ENCODE assay signal across 8 cellular contexts in genomic region chr4:183261953-183262775, GRCh38. TPM values are rescaled to one million over a fixed set of nuclear protein-coding genes. Genes with fewer than 3 reads are reported as not detected.
DNase-seq lines count a peak whose midpoint lies in the region; ATAC-seq and TF ChIP-seq lines count a peak whose summit lies in the region.

No MANE protein-coding gene starts in this region.

- H3K4me3 Mint-ChIP-seq in activated naive CD4-positive, alpha-beta T cell treated with anti-CD3 and anti-CD28 coated beads, Interleukin-2, amount 50 U/mL, for 24 hours, result no peak overlapping the region

- peaks cover 5 to 23% of the 10 kb centered on the region in 2 experiments; a peak in 2 of 4 replicates for H3K4me1 ChIP-seq in SK-N-SH (ENCODE audit: control insufficient read depth in 1 of 2, insufficient read depth in 2 of 2, low read depth in 1 of 2, low read length in 1 of 2)
- peaks cover 15 to 21% (median 17%) of the 10 kb centered on the region in 4 donors for H3K4me1 ChIP-seq in upper lobe of left lung

- H3K36me3 ChIP-seq in SK-N-SH (replicated peaks in 1 of 2; ENCODE audit: control insufficient read depth in 1 of 2, insufficient read depth in 2 of 2, low read length in 1 of 2), result peaks cover 36 to 41% of the 10 kb centered on the region in 2 experiments
- H3K36me3 ChIP-seq in upper lobe of left lung, result peaks cover 0 to 45% (median 17%) of the 10 kb centered on the region in 4 donors

- no peaks in the 10 kb centered on the region for H3K9me3 Mint-ChIP-seq in activated naive CD4-positive, alpha-beta T cell treated with anti-CD3 and anti-CD28 coated beads, Interleukin-2, amount 50 U/mL, for 24 hours

- no peak for TF ChIP-seq POLR2A in upper lobe of left lung (IDR thresholded peaks at IDR 0.05)

- H3K79me2 ChIP-seq in SK-N-SH (ENCODE audit: insufficient read depth), result no peaks in the 10 kb centered on the region; the same call in 1 of the 2 replicates

- peaks cover 7% of the 10 kb centered on the region for H3K4me1 Mint-ChIP-seq in activated naive CD4-positive, alpha-beta T cell treated with anti-CD3 and anti-CD28 coated beads, Interleukin-2, amount 50 U/mL, for 24 hours

- peaks cover 14% of the 10 kb centered on the region for H3F3A ChIP-seq in SK-N-SH (replicated peaks; ENCODE audit: insufficient read depth)

- 0 out of 2 replicates have a peak, but pooled peaks cover 3% of the 10 kb centered on the region for H4K20me1 ChIP-seq in SK-N-SH (ENCODE audit: insufficient read depth)

- peak; percentile 95 to 96 for ATAC-seq in upper lobe of left lung (ENCODE audit: low FRiP score in 2 of 2)

- TF ChIP-seq EP300 in SK-N-SH (IDR thresholded peaks at IDR 0.05; ENCODE audit: borderline replicate concordance in 1 of 2, low read depth in 1 of 2, low read length in 1 of 2) (no peak), upper lobe of left lung (IDR thresholded peaks at IDR 0.05) (no peak)

- no peaks in the 10 kb centered on the region for H3K9me3 ChIP-seq in SK-N-SH
- no peaks in the 10 kb centered on the region for H3K9me3 ChIP-seq in upper lobe of left lung

- H3K27me3 ChIP-seq in SK-N-SH (ENCODE audit: insufficient read depth) (no peaks in the 10 kb centered on the region), upper lobe of left lung (no peaks in the 10 kb centered on the region)

- H3K9me2 ChIP-seq in SK-N-SH, result no peaks in the 10 kb centered on the region

- H3K27ac Mint-ChIP-seq in activated naive CD4-positive, alpha-beta T cell treated with anti-CD3 and anti-CD28 coated beads, Interleukin-2, amount 50 U/mL, for 24 hours, result peak overlapping the region; percentile 51

- no peak overlapping the region for H3K4me2 ChIP-seq in SK-N-SH

- H3K4me3 ChIP-seq in SK-N-SH (ENCODE audit: low read depth in 2 of 2, low read length in 1 of 2) (no peak overlapping the region; a peak in 1 of 4 replicates), upper lobe of left lung (no peak overlapping the region)

- H3K27ac ChIP-seq in SK-N-SH (ENCODE audit: low read depth in 2 of 2, low read length in 1 of 2) (peak overlapping the region; percentile 20 to 31; a peak in 2 of 4 replicates), upper lobe of left lung (peak overlapping the region; percentile 16 to 82 (median 54))

- H2AFZ ChIP-seq in SK-N-SH (ENCODE audit: low read depth), result no peak overlapping the region

- peak; percentile 73 for TF ChIP-seq CTCF in LNCAP (IDR thresholded peaks at IDR 0.05)
- peak; percentile 80 for TF ChIP-seq CTCF in SK-N-SH (IDR thresholded peaks at IDR 0.05)
- TF ChIP-seq CTCF in upper lobe of left lung (IDR thresholded peaks at IDR 0.05), result peak; percentile 57 to 89 (median 75)

- 17% methylated on average over 7 of the region's 7 CpGs for WGBS in SK-N-SH (ENCODE audit: low lambda C conversion rate)
- 13% methylated on average over 7 of the region's 7 CpGs for WGBS in upper lobe of left lung, 2 donors

- TF ChIP-seq RAD21 in SK-N-SH (IDR thresholded peaks at IDR 0.05; ENCODE audit: low read length), result peak; percentile 89

- no peaks in the 10 kb centered on the region for H3K36me3 Mint-ChIP-seq in activated naive CD4-positive, alpha-beta T cell treated with anti-CD3 and anti-CD28 coated beads, Interleukin-2, amount 50 U/mL, for 24 hours

- H3K9ac ChIP-seq in SK-N-SH, result no peak overlapping the region

- DNase-seq in GM04504 (ENCODE audit: low read depth) (peak; percentile 60), H4 (ENCODE audit: low spot score) (peak; percentile 75), SK-N-SH (peak; percentile 72), glomerular visceral epithelial cell (ENCODE audit: extremely low spot score) (peak; percentile 81), pons (ENCODE audit: low spot score) (peak; percentile 85), upper lobe of left lung (peak in 1 of 2 donors; percentile 91)

- POLR2A ChIA-PET in SK-N-SH (lab: Yijun Ruan, JAX), result interaction anchor here (1.0 kb wide), 1 partner anchor 145 kb away, joined by 3 read pairs; no protein-coding TSS in a partner anchor

- no peaks in the 10 kb centered on the region for H3K27me3 Mint-ChIP-seq in activated naive CD4-positive, alpha-beta T cell treated with anti-CD3 and anti-CD28 coated beads, Interleukin-2, amount 50 U/mL, for 24 hours

- CTCF ChIA-PET in SK-N-SH (lab: Yijun Ruan, JAX), result interaction anchor here (0.5 to 5.0 kb wide), 74 partner anchors 10 to 1223 kb away, joined by 3 to 84 read pairs (median 4); partner anchors contain the start of gene WWC2

TF ChIP-seq in SK-N-SH, 30 proteins besides CTCF, POLR2A, EP300 and RAD21 (continues in another document):
- TF ChIP-seq PBX3 (IDR thresholded peaks at IDR 0.05) (no peak), GABPA (IDR thresholded peaks at IDR 0.05; ENCODE audit: low read depth) (no peak), USF2 (IDR thresholded peaks at IDR 0.05; ENCODE audit: borderline replicate concordance, low read depth, low read length) (no peak), MXI1 (IDR thresholded peaks at IDR 0.05; ENCODE audit: low read depth, low read length) (peak; percentile 31; the same call in 1 of the 2 replicates), FOXM1 (IDR thresholded peaks at IDR 0.05; ENCODE audit: low read depth) (no peak), RFX5 (IDR thresholded peaks at IDR 0.05; ENCODE audit: low read length) (peak; percentile 18; the same call in 1 of the 2 replicates), ZBTB33 (IDR thresholded peaks at IDR 0.05; ENCODE audit: borderline replicate concordance, low read depth) (no peak), SIN3A (IDR thresholded peaks at IDR 0.05; ENCODE audit: borderline replicate concordance, low read depth, low read length) (peak; percentile 65; the same call in 1 of the 2 replicates), GATA2 (CRISPR knock-in tag; IDR thresholded peaks at IDR 0.05) (no peak), TCF12 (IDR thresholded peaks at IDR 0.05) (peak; percentile 45; the same call in 1 of the 2 replicates), SMC3 (IDR thresholded peaks at IDR 0.05; ENCODE audit: low read depth, low read length) (peak; percentile 81)
- TF ChIP-seq, protein P1, sequence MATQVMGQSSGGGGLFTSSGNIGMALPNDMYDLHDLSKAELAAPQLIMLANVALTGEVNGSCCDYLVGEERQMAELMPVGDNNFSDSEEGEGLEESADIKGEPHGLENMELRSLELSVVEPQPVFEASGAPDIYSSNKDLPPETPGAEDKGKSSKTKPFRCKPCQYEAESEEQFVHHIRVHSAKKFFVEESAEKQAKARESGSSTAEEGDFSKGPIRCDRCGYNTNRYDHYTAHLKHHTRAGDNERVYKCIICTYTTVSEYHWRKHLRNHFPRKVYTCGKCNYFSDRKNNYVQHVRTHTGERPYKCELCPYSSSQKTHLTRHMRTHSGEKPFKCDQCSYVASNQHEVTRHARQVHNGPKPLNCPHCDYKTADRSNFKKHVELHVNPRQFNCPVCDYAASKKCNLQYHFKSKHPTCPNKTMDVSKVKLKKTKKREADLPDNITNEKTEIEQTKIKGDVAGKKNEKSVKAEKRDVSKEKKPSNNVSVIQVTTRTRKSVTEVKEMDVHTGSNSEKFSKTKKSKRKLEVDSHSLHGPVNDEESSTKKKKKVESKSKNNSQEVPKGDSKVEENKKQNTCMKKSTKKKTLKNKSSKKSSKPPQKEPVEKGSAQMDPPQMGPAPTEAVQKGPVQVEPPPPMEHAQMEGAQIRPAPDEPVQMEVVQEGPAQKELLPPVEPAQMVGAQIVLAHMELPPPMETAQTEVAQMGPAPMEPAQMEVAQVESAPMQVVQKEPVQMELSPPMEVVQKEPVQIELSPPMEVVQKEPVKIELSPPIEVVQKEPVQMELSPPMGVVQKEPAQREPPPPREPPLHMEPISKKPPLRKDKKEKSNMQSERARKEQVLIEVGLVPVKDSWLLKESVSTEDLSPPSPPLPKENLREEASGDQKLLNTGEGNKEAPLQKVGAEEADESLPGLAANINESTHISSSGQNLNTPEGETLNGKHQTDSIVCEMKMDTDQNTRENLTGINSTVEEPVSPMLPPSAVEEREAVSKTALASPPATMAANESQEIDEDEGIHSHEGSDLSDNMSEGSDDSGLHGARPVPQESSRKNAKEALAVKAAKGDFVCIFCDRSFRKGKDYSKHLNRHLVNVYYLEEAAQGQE (IDR thresholded peaks at IDR 0.05; ENCODE audit: low read depth, low read length), result no peak

RNA-seq across cellular contexts. Expression of gene CLDN22, which starts 57.9 kb away (rescaled TPM):
- not detected in 2 replicates for total RNA-seq in H4 (2014; rRNA removed; shearing (Covaris generic))
- polyA plus RNA-seq in SK-N-SH (2012; rRNA removed), result 0.05 TPM in 1 of 2 replicates, not detected in the other
- not detected in 2 replicates for polyA plus RNA-seq in SK-N-SH (2012; cell fraction: cytosol; rRNA removed)
- 0.04 TPM in 1 of 2 replicates, not detected in the other for polyA plus RNA-seq in SK-N-SH (2012; cell fraction: nucleus; rRNA removed)
- 1 to 10 TPM in 1 of 6 donors, not detected in 5; 1.8 TPM for total RNA-seq in upper lobe of left lung
